11 cellular contexts compared by ENCODE assay signal in genomic region chr2:233355916-233356315, GRCh38. TPM values are rescaled to one million over a fixed set of nuclear protein-coding genes. Genes with fewer than 3 reads are reported as not detected.
DNase-seq lines count a peak whose midpoint lies in the region; ATAC-seq and TF ChIP-seq lines count a peak whose summit lies in the region.
"Had no signal": no experiment of that assay in that cellular context is flagged by ENCODE, and none has a peak within 500 bp of the region (broad histone marks: within the 10 kb centered on the region; RNA-seq: fewer than 3 reads in every experiment).

No MANE protein-coding gene starts in this region.

- no peak for TF ChIP-seq POLR2A in breast epithelium (IDR thresholded peaks at IDR 0.05)

- POLR2A ChIA-PET in MCF 10A (lab: Yijun Ruan, JAX): interaction anchor here (0.7 to 2.0 kb wide), 5 partner anchors 10 to 355 kb away, joined by 3 to 8 read pairs (median 6); no protein-coding TSS in a partner anchor
- POLR2A ChIA-PET in activated CD4-positive, alpha-beta memory T cell treated with anti-CD3 and anti-CD28 coated beads for 36 hours (lab: Charles Lee): interaction anchor here (1.7 kb wide), 1 partner anchor 10 kb away, joined by 4 read pairs; no protein-coding TSS in a partner anchor

- peaks cover 0 to 7% of the 10 kb centered on the region in 2 donors for H3K4me1 ChIP-seq in breast epithelium
- peaks cover 10 to 37% of the 10 kb centered on the region in 2 donors for H3K4me1 ChIP-seq in thoracic aorta (ENCODE audit: control insufficient read depth in 1 of 2, low read depth in 2 of 2)

- no peaks in the 10 kb centered on the region for H3K36me3 ChIP-seq in breast epithelium
- no peaks in the 10 kb centered on the region for H3K36me3 ChIP-seq in thoracic aorta

- H3K9me3 Mint-ChIP-seq in MCF 10A (ENCODE audit: unreplicated experiment): no peaks in the 10 kb centered on the region
- H3K9me3 Mint-ChIP-seq in activated CD4-positive, alpha-beta memory T cell treated with anti-CD3 and anti-CD28 coated beads for 36 hours: no peaks in the 10 kb centered on the region

- BruUV-seq in MCF 10A (replicated peaks; lab: Mats Ljungman, UMichigan): TSS peak; percentile 36

- H3K27me3 Mint-ChIP-seq in MCF 10A (ENCODE audit: insufficient read depth, unreplicated experiment): no peaks in the 10 kb centered on the region
- H3K27me3 Mint-ChIP-seq in activated CD4-positive, alpha-beta memory T cell treated with anti-CD3 and anti-CD28 coated beads for 36 hours: no peaks in the 10 kb centered on the region

- no peak for TF ChIP-seq CTCF in MCF 10A (IDR thresholded peaks at IDR 0.05; ENCODE audit: unreplicated experiment)
- no peak for TF ChIP-seq CTCF in breast epithelium (IDR thresholded peaks at IDR 0.05)
- TF ChIP-seq CTCF in thoracic aorta (IDR thresholded peaks at IDR 0.05): no peak

- H3K27ac ChIP-seq in breast epithelium (peak overlapping the region in 1 of 2 donors; percentile 15), thoracic aorta (no peak overlapping the region)

- peak overlapping the region; percentile 75 for H3K4me3 Mint-ChIP-seq in MCF 10A (ENCODE audit: unreplicated experiment)
- peak overlapping the region; percentile 78 for H3K4me3 Mint-ChIP-seq in activated CD4-positive, alpha-beta memory T cell treated with anti-CD3 and anti-CD28 coated beads for 36 hours

- DNase-seq in MCF 10A (ENCODE audit: unreplicated experiment) (no peak), breast epithelium (ENCODE audit: low spot score in 2 of 2) (no peak), mesenteric fat pad (ENCODE audit: low spot score) (peak; percentile 47), thoracic aorta (ENCODE audit: low spot score) (no peak), left ventricle myocardium superior (no peak), NCI-H2029 (lab: John Stamatoyannopoulos, UW) (no peak)
- no peak for DNase-seq in activated CD4-positive, alpha-beta memory T cell treated with anti-CD3 and anti-CD28 coated beads for 36 hours
- no peak for DNase-seq in activated CD4-positive, CD25-positive, alpha-beta regulatory T cell (lab: John Stamatoyannopoulos, UW)
- DNase-seq: activated CD4-positive, CD25-positive, alpha-beta regulatory T cell treated with anti-CD3 and anti-CD28 coated beads, Interleukin-2, amount 50 U/mL, for 72 hours; stimulated activated naive CD4-positive, alpha-beta T cell treated with Interleukin-2 at 50 U/mL for 16 hours had no signal

- CTCF ChIA-PET in MCF 10A (lab: Yijun Ruan, JAX): interaction anchor here (0.6 to 1.4 kb wide), 3 partner anchors 66 to 609 kb away, joined by 3 to 4 read pairs (median 3); no protein-coding TSS in a partner anchor
- CTCF ChIA-PET in activated CD4-positive, alpha-beta memory T cell treated with anti-CD3 and anti-CD28 coated beads for 36 hours (lab: Charles Lee): interaction anchor here (0.9 to 1.0 kb wide), 2 partner anchors 8 to 51 kb away, joined by 3 to 4 read pairs; no protein-coding TSS in a partner anchor

- H3K4me3 ChIP-seq in breast epithelium: peak overlapping the region in 1 of 3 donors; percentile 90
- H3K4me3 ChIP-seq in thoracic aorta: peak overlapping the region; percentile 90

- peaks cover 50% of the 10 kb centered on the region for H3K4me1 Mint-ChIP-seq in MCF 10A (ENCODE audit: insufficient read depth, unreplicated experiment)
- H3K4me1 Mint-ChIP-seq in activated CD4-positive, alpha-beta memory T cell treated with anti-CD3 and anti-CD28 coated beads for 36 hours (ENCODE audit: low read depth): peaks cover 54% of the 10 kb centered on the region

- H3K27me3 ChIP-seq in breast epithelium (no peaks in the 10 kb centered on the region), thoracic aorta (replicated peaks; ENCODE audit: insufficient read depth) (no peaks in the 10 kb centered on the region)

- intact Hi-C loops in MCF 10A (cut with micrococcal nuclease): no loop called here
- intact Hi-C loops in breast epithelium (cut with DNase I; ENCODE audit: low total_unique reads): no loop called here
- intact Hi-C loops in activated CD4-positive, alpha-beta memory T cell treated with anti-CD3 and anti-CD28 coated beads for 36 hours (cut with micrococcal nuclease): loop anchor here (10.0 kb wide), 1 partner anchor 271 kb away; no protein-coding TSS in a partner anchor
- intact Hi-C loops in left ventricle myocardium superior (cut with micrococcal nuclease): loop anchor here (10.0 kb wide), 1 partner anchor 89 kb away; no protein-coding TSS in a partner anchor

- ATAC-seq in thoracic aorta (ENCODE audit: insufficient number of reproducible peaks, low FRiP score, low read depth) (no peak), left ventricle myocardium superior (no peak)
- ATAC-seq: right cardiac atrium had no signal

- no peak overlapping the region for H3K27ac Mint-ChIP-seq in MCF 10A (ENCODE audit: low read depth, unreplicated experiment)
- H3K27ac Mint-ChIP-seq in activated CD4-positive, alpha-beta memory T cell treated with anti-CD3 and anti-CD28 coated beads for 36 hours: no peak overlapping the region

- H3K9me3 ChIP-seq in breast epithelium: no peaks in the 10 kb centered on the region
- no peaks in the 10 kb centered on the region for H3K9me3 ChIP-seq in thoracic aorta

- H3K36me3 Mint-ChIP-seq in MCF 10A (ENCODE audit: insufficient read depth, unreplicated experiment): peaks cover 6% of the 10 kb centered on the region
- H3K36me3 Mint-ChIP-seq in activated CD4-positive, alpha-beta memory T cell treated with anti-CD3 and anti-CD28 coated beads for 36 hours: peaks cover 5% of the 10 kb centered on the region

RNA-seq across cellular contexts. Expression of gene DGKD, which starts 1.6 kb away (rescaled TPM):
- 55.7 and 59.1 TPM in 2 replicates for total RNA-seq in MCF 10A (2022)
- 10 to 100 TPM; 17.1 to 41.3 (median 37.3) TPM for total RNA-seq in breast epithelium
- 10 to 100 TPM; 44.2 to 46.4 TPM for total RNA-seq in activated CD4-positive, alpha-beta memory T cell treated with anti-CD3 and anti-CD28 coated beads for 36 hours
- 67.2 TPM for total RNA-seq in mesenteric fat pad
- 10 to 100 TPM; 47.3 to 47.9 TPM for total RNA-seq in thoracic aorta
- total RNA-seq in left ventricle myocardium superior: 27.1 TPM

RNA-seq across cellular contexts. Expression of gene SAG, which starts 48.3 kb away (rescaled TPM):
- total RNA-seq in MCF 10A (2022): not detected in 2 replicates
- not detected for total RNA-seq in breast epithelium
- 1 to 10 TPM in 1 of 2 experiments, under 1 TPM in 1; 0.27 to 1.3 TPM for total RNA-seq in activated CD4-positive, alpha-beta memory T cell treated with anti-CD3 and anti-CD28 coated beads for 36 hours
- not detected for total RNA-seq in mesenteric fat pad
- total RNA-seq in thoracic aorta: not detected
- total RNA-seq in left ventricle myocardium superior: not detected
- total RNA-seq: right cardiac atrium had no signal

Comparison
In these comparisons a context has a peak if more than half of its experiments do, and no peak if none do; other contexts are left out.
1. intact Hi-C loops: an anchor here in activated CD4-positive, alpha-beta memory T cell treated with anti-CD3 and anti-CD28 coated beads for 36 hours (10.0 kb wide) and left ventricle myocardium superior (10.0 kb wide); none called in MCF 10A and breast epithelium.